In the genomic region with DNA sequence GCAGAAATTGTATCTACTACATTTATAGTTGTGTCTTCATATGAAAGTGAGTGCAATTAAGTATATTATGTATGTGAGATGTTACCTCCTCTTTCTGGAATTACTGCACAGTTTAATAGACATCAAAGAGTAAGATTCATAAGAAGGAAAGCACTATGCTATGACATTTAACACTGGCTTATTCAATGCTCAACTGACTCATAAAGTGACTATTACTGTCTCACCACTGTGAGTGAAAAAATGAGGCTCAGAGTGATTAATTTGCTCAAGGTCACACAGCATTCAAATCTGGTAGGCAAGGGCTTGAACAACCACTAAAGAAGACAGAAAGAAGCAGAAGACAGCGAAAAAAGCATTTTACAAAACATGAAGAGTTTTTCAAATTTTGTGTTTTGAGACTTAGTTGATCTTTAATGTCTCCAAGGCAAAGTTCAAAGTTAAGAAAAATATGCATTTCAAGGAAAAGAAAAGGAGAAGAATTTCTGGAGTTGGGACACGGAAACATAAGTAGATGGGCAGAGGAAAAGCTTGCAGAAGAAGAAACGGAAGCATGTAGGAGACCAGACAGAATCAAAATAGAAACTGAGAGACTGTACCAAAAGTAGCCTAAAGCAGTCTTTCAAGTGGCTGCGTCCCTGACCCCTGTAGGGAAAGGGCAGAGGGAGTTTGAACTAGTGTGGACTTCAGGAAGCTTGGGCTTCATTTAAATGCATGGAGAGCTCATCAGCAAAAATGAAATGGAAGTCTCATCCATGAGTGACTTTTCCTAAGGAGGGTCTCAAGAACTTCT, we compare ENCODE assay signal across 25 cellular contexts.
DNase-seq lines count a peak whose midpoint lies in the region; ATAC-seq, FAIRE-seq and TF ChIP-seq lines count a peak whose summit lies in the region.
"Had no signal": no experiment of that assay in that cellular context is flagged by ENCODE, and none has a peak within 500 bp of the region (broad histone marks: within the 10 kb centered on the region; RNA-seq: fewer than 3 reads in every experiment).

No MANE protein-coding gene starts in this region.

- no peaks in the 10 kb centered on the region for H3K27me3 ChIP-seq in keratinocyte (ENCODE audit: control insufficient read depth, extremely low read depth, insufficient read depth, low read length)
- H3K27me3 ChIP-seq: esophagus muscularis mucosa, left lung, neural progenitor cell had no signal

- H3K27me3 Mint-ChIP-seq in activated naive CD8-positive, alpha-beta T cell treated with anti-CD3 and anti-CD28 coated beads for 36 hours: peaks cover 3% of the 10 kb centered on the region
- H3K27me3 Mint-ChIP-seq: activated CD4-positive, alpha-beta T cell treated with anti-CD3 and anti-CD28 coated beads, Interleukin-2, amount 10 ng/mL, durations not matched to agents 7 days and 5 days; CD4-positive, alpha-beta memory T cell; type B pancreatic cell had no signal

- no peak overlapping the region for H3K9ac ChIP-seq in keratinocyte (ENCODE audit: control insufficient read depth, extremely low read depth, insufficient read depth, low read length)
- H3K9ac ChIP-seq: neural progenitor cell had no signal

- no peaks in the 10 kb centered on the region for H3K9me3 ChIP-seq in keratinocyte (ENCODE audit: control insufficient read depth, low read depth, low read length)
- H3K9me3 ChIP-seq: esophagus muscularis mucosa, HAP-1, left lung, mucosa of descending colon, psoas muscle had no signal

- no peaks in the 10 kb centered on the region for H3K4me1 ChIP-seq in keratinocyte (ENCODE audit: control insufficient read depth, extremely low read depth, insufficient read depth, low read length)
- H3K4me1 ChIP-seq: esophagus muscularis mucosa, HAP-1, left lung, neural progenitor cell, psoas muscle had no signal

- H3K4me1 Mint-ChIP-seq in activated naive CD8-positive, alpha-beta T cell treated with anti-CD3 and anti-CD28 coated beads for 36 hours: peaks cover 5% of the 10 kb centered on the region
- H3K4me1 Mint-ChIP-seq: activated CD4-positive, alpha-beta T cell treated with anti-CD3 and anti-CD28 coated beads, Interleukin-2, amount 10 ng/mL, durations not matched to agents 7 days and 5 days; CD4-positive, alpha-beta memory T cell; neural progenitor cell had no signal

- no peak overlapping the region for H2AFZ ChIP-seq in keratinocyte (ENCODE audit: control insufficient read depth, low read length)
- H2AFZ ChIP-seq: neural progenitor cell, PC-9 had no signal

- no peak overlapping the region for H3K4me3 ChIP-seq in keratinocyte (ENCODE audit: control insufficient read depth in 2 of 3, extremely low read depth in 1 of 3, insufficient read depth in 2 of 3, low read depth in 1 of 3, low read length in 3 of 3)
- H3K4me3 ChIP-seq: esophagus muscularis mucosa, HAP-1, left lung, mucosa of descending colon, neural progenitor cell, PC-9, psoas muscle, smooth muscle cell had no signal

- H3K36me3 Mint-ChIP-seq in activated naive CD8-positive, alpha-beta T cell treated with anti-CD3 and anti-CD28 coated beads for 36 hours: no peaks in the 10 kb centered on the region
- H3K36me3 Mint-ChIP-seq: CD4-positive, alpha-beta memory T cell; neural progenitor cell; type B pancreatic cell had no signal

- no peaks in the 10 kb centered on the region for H3K36me3 ChIP-seq in keratinocyte (ENCODE audit: control insufficient read depth in 2 of 2, extremely low read depth in 1 of 2, insufficient read depth in 2 of 2, low read length in 2 of 2)
- H3K36me3 ChIP-seq: esophagus muscularis mucosa, HAP-1, left lung, neural progenitor cell had no signal

- H3K27ac ChIP-seq in keratinocyte (ENCODE audit: control insufficient read depth, insufficient read depth, low read length): no peak overlapping the region
- H3K27ac ChIP-seq: esophagus muscularis mucosa, left lung, neural progenitor cell, PC-9, psoas muscle had no signal

- no peak overlapping the region for H3K4me2 ChIP-seq in keratinocyte (ENCODE audit: control insufficient read depth, extremely low read depth, insufficient read depth, low read depth, low read length)
- H3K4me2 ChIP-seq: neural progenitor cell, PC-9, smooth muscle cell had no signal

- H3K27ac Mint-ChIP-seq in activated naive CD8-positive, alpha-beta T cell treated with anti-CD3 and anti-CD28 coated beads for 36 hours: peak overlapping the region; percentile 26
- H3K27ac Mint-ChIP-seq: activated CD4-positive, alpha-beta T cell treated with anti-CD3 and anti-CD28 coated beads, Interleukin-2, amount 10 ng/mL, durations not matched to agents 7 days and 5 days; CD4-positive, alpha-beta memory T cell; neural progenitor cell; type B pancreatic cell had no signal

- peaks cover 8% of the 10 kb centered on the region for H3K9me3 Mint-ChIP-seq in activated naive CD8-positive, alpha-beta T cell treated with anti-CD3 and anti-CD28 coated beads for 36 hours
- H3K9me3 Mint-ChIP-seq: neural progenitor cell, type B pancreatic cell had no signal

- dilution Hi-C loops in keratinocyte (cut with MboI; ENCODE audit: extremely low pct_ligation_motif_present, low sequenced_read_pairs): no loop called here

- no peaks in the 10 kb centered on the region for H3K79me2 ChIP-seq in keratinocyte (ENCODE audit: control insufficient read depth, insufficient read depth, low read length)

- TF ChIP-seq CTCF in keratinocyte (optimal IDR thresholded peaks at IDR 0.05 in 1 of 3, IDR thresholded peaks at IDR 0.05 in 1 of 3, conservative IDR thresholded peaks at IDR 0.05 in 1 of 3; ENCODE audit: extremely low read depth in 1 of 3, insufficient read depth in 2 of 3, low read length in 3 of 3): no peak

- no peak for DNase-seq in GM12891 (ENCODE audit: insufficient read length, low spot score)
- no peak for DNase-seq in activated naive CD8-positive, alpha-beta T cell treated with anti-CD3 and anti-CD28 coated beads for 36 hours
- no peak for DNase-seq in keratinocyte (ENCODE audit: low read depth, low spot score)
- DNase-seq in pons (ENCODE audit: low spot score): no peak
- no peak for DNase-seq in stimulated activated CD8-positive, alpha-beta memory T cell treated with anti-CD3 and anti-CD28 coated beads, Interleukin-4, amount 100 ng/mL, for 48 hours
- no peak for DNase-seq in NCI-H1930 (lab: John Stamatoyannopoulos, UW)
- DNase-seq: activated CD4-positive, alpha-beta T cell treated with anti-CD3 and anti-CD28 coated beads, Interleukin-2, amount 10 ng/mL, durations not matched to agents 7 days and 5 days; activated CD8-positive, alpha-beta memory T cell treated with anti-CD3 and anti-CD28 coated beads, Interleukin-2, amount 50 U/mL, for 48 hours; CD4-positive, alpha-beta memory T cell; DMS79; effector memory CD4-positive, alpha-beta T cell; left lung; mucosa of descending colon; NCI-H1694; NCI-H748 treated with DMSO at 0.1 percent for 48 hours; PC-9; psoas muscle; stimulated activated CD4-positive, alpha-beta T cell treated with anti-CD3 and anti-CD28 coated beads, Interleukin-2, amount 100 ng/mL, for 48 hours had no signal

- H3K4me3 Mint-ChIP-seq in activated naive CD8-positive, alpha-beta T cell treated with anti-CD3 and anti-CD28 coated beads for 36 hours: no peak overlapping the region
- H3K4me3 Mint-ChIP-seq: activated CD4-positive, alpha-beta T cell treated with anti-CD3 and anti-CD28 coated beads, Interleukin-2, amount 10 ng/mL, durations not matched to agents 7 days and 5 days; CD4-positive, alpha-beta memory T cell; neural progenitor cell; type B pancreatic cell had no signal

- FAIRE-seq in GM12891 (lab: Jason Lieb, UNC) (peak; percentile 26), keratinocyte (lab: Jason Lieb, UNC) (peak; percentile 46)

- ATAC-seq in HG03432 (IDR thresholded peaks at IDR 0.05; ENCODE audit: unreplicated experiment) (peak; percentile 38), HG03175 (IDR thresholded peaks at IDR 0.05; ENCODE audit: unreplicated experiment) (no peak)
- ATAC-seq: left lung, mucosa of descending colon, psoas muscle had no signal

- no peak for TF ChIP-seq POLR2A in GM12891 (IDR thresholded peaks at IDR 0.05; ENCODE audit: low read depth, low read length)

- no peaks in the 10 kb centered on the region for H4K20me1 ChIP-seq in keratinocyte (ENCODE audit: control insufficient read depth, extremely low read depth, insufficient read depth, low read length)

- H3K9me1 ChIP-seq in keratinocyte (ENCODE audit: control insufficient read depth, extremely low read depth, insufficient read depth, low read length): no peaks in the 10 kb centered on the region

TF ChIP-seq in GM12891, 5 proteins besides CTCF, POLR2A, EP300 and RAD21:
- TF ChIP-seq TAF1 (IDR thresholded peaks at IDR 0.05; ENCODE audit: low read depth, low read length): no peak
